ENCODE assay signal across 9 cellular contexts in the genomic region with DNA sequence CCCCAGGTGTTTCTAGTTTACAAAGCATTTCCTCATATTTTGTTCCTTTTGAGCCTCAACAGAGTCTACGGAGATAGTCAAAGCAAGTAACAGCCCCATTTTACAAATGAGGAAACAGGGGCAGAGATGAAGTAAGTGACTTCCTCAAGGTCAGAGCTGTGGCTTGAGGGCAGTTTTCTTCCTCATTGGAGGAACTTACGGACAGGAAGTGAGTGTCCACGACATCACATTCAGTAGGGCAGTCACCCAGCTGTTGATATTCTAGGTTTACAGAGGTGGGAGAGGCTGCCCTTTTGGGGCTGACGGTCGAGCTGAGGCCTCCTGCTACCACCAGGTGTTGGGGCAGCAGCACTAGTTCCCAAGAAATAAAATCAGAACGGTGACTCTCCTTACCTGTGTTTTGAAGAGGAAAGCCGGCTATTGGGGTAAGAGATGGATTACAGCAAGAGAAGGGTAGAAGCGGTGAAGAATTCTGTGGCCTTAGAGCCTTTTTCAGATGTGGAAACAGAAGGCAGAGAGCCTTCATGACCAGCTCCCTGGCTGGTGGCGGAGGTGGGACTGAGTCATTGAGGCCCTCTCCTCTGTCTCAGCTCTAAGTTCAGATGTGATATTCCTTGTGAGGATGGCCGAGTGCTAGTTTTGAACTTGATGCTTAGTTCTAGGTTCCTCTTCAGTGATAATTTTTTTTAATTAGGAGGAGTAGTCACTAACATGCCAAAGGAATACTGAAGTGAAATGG. TPM values are rescaled to one million over a fixed set of nuclear protein-coding genes. Genes with fewer than 3 reads are reported as not detected.
A peak's percentile ranks its signal among the peaks of the same experiment; 100 is the strongest.
DNase-seq lines count a peak whose midpoint lies in the region; ATAC-seq and TF ChIP-seq lines count a peak whose summit lies in the region.
"Had no signal": no experiment of that assay in that cellular context is flagged by ENCODE, and none has a peak within 500 bp of the region (broad histone marks: within the 10 kb centered on the region; RNA-seq: fewer than 3 reads in every experiment).

No MANE protein-coding gene starts in this region.

- H4K8ac ChIP-seq in mesenchymal stem cell (ENCODE audit: low read length) = no peak overlapping the region

- no peak for ATAC-seq in HG02938 (IDR thresholded peaks at IDR 0.05; ENCODE audit: unreplicated experiment)

- no peak overlapping the region for H3K4me3 ChIP-seq in NB4 (ENCODE audit: low read depth, low read length)
- H3K4me3 ChIP-seq in skeletal muscle tissue (ENCODE audit: low read length in 3 of 3) = no peak overlapping the region
- no peak overlapping the region for H3K4me3 ChIP-seq in mesenchymal stem cell (ENCODE audit: insufficient read depth in 1 of 2, low read depth in 1 of 2, low read length in 2 of 2)
- H3K4me3 ChIP-seq in effector memory CD4-positive, alpha-beta T cell (ENCODE audit: insufficient read depth, low read depth, low read length, poor library complexity, severe bottlenecking) = no peak overlapping the region
- H3K4me3 ChIP-seq: cardiac muscle cell had no signal

- H2AFZ ChIP-seq in mesenchymal stem cell (ENCODE audit: low read depth, low read length) = no peak overlapping the region

- H2AK5ac ChIP-seq in mesenchymal stem cell (ENCODE audit: low read length, severe bottlenecking) = no peak overlapping the region

- no peak overlapping the region for H3K23ac ChIP-seq in mesenchymal stem cell (ENCODE audit: low read length in 2 of 2)

- H2BK12ac ChIP-seq in mesenchymal stem cell (ENCODE audit: low read length in 2 of 2) = peak overlapping the region in 1 of 2 experiments; percentile 21

- WGBS in mesenchymal stem cell = 83% methylated on average over 10 of the region's 10 CpGs

- peaks cover 55 to 60% (median 56%) of the 10 kb centered on the region in 3 donors for H3K4me1 ChIP-seq in skeletal muscle tissue (ENCODE audit: control insufficient read depth in 3 of 3, insufficient read depth in 3 of 3, low read length in 3 of 3)
- peaks cover 14% of the 10 kb centered on the region for H3K4me1 ChIP-seq in mesenchymal stem cell (ENCODE audit: control insufficient read depth, insufficient read depth, low read depth, low read length)
- H3K4me1 ChIP-seq in effector memory CD4-positive, alpha-beta T cell (ENCODE audit: control insufficient read depth, insufficient read depth, low read length, poor library complexity, severe bottlenecking) = peaks cover 25% of the 10 kb centered on the region

- peaks cover 7% of the 10 kb centered on the region for H3K27me3 Mint-ChIP-seq in endothelial cell (ENCODE audit: unreplicated experiment)

- H3K4me3 Mint-ChIP-seq in endothelial cell (ENCODE audit: unreplicated experiment) = peak overlapping the region; percentile 64

- peak overlapping the region; percentile 14 for H3K27ac ChIP-seq in skeletal muscle tissue (ENCODE audit: low read depth, low read length)
- no peak overlapping the region for H3K27ac ChIP-seq in mesenchymal stem cell (ENCODE audit: low read length, poor library complexity, severe bottlenecking)
- H3K27ac ChIP-seq in effector memory CD4-positive, alpha-beta T cell (ENCODE audit: insufficient read depth, low read length, poor library complexity, severe bottlenecking) = no peak overlapping the region
- H3K27ac ChIP-seq: cardiac muscle cell had no signal

- no peak overlapping the region for H2BK5ac ChIP-seq in mesenchymal stem cell (ENCODE audit: low read depth, low read length, poor library complexity, severe bottlenecking)

- H3K27me3 ChIP-seq in skeletal muscle tissue (ENCODE audit: control insufficient read depth in 3 of 3, insufficient read depth in 3 of 3, low read length in 3 of 3) = no peaks in the 10 kb centered on the region
- H3K27me3 ChIP-seq in mesenchymal stem cell (ENCODE audit: control insufficient read depth in 1 of 2, insufficient read depth in 1 of 2, low read length in 2 of 2) = no peaks in the 10 kb centered on the region
- no peaks in the 10 kb centered on the region for H3K27me3 ChIP-seq in effector memory CD4-positive, alpha-beta T cell (replicated peaks; ENCODE audit: control insufficient read depth, insufficient read depth, low read length, poor library complexity, severe bottlenecking)
- H3K27me3 ChIP-seq: cardiac muscle cell had no signal

- H3K9ac ChIP-seq in skeletal muscle tissue (ENCODE audit: low read depth in 1 of 3, low read length in 3 of 3) = no peak overlapping the region
- no peak overlapping the region for H3K9ac ChIP-seq in mesenchymal stem cell (ENCODE audit: low read length)

- peak overlapping the region in 1 of 2 experiments; percentile 37 for H3K18ac ChIP-seq in mesenchymal stem cell (ENCODE audit: low read depth in 1 of 2, low read length in 2 of 2)

- peaks cover 89% of the 10 kb centered on the region for H3K4me1 Mint-ChIP-seq in endothelial cell (ENCODE audit: unreplicated experiment)

- TF ChIP-seq CTCF in NB4 (IDR thresholded peaks at IDR 0.05; ENCODE audit: low read depth, low read length) = no peak
- no peak for TF ChIP-seq CTCF in endothelial cell (IDR thresholded peaks at IDR 0.05; ENCODE audit: unreplicated experiment)

- no peak overlapping the region for H2BK15ac ChIP-seq in mesenchymal stem cell (ENCODE audit: low read depth, poor library complexity, severe bottlenecking)

- no peaks in the 10 kb centered on the region for H3K9me3 Mint-ChIP-seq in endothelial cell (ENCODE audit: unreplicated experiment)

- TF ChIP-seq POLR2A in GM19099 (IDR thresholded peaks at IDR 0.05; ENCODE audit: extremely low read depth, insufficient read length, low read depth) (peak; percentile 9), NB4 (IDR thresholded peaks at IDR 0.05; ENCODE audit: extremely low read depth, insufficient read length) (no peak)

- peak overlapping the region in 1 of 2 experiments; percentile 57 for H3K4ac ChIP-seq in mesenchymal stem cell (ENCODE audit: low read depth in 1 of 2, low read length in 2 of 2)

- H3K9me3 ChIP-seq in skeletal muscle tissue (ENCODE audit: control insufficient read depth in 3 of 3, low read length in 3 of 3) = no peaks in the 10 kb centered on the region
- H3K9me3 ChIP-seq in mesenchymal stem cell (ENCODE audit: control insufficient read depth, low read length) = no peaks in the 10 kb centered on the region
- no peaks in the 10 kb centered on the region for H3K9me3 ChIP-seq in effector memory CD4-positive, alpha-beta T cell (ENCODE audit: control insufficient read depth, low read length)

- H3K27ac Mint-ChIP-seq in endothelial cell (ENCODE audit: unreplicated experiment) = peak overlapping the region; percentile 95

- no peak overlapping the region for H2BK120ac ChIP-seq in mesenchymal stem cell (ENCODE audit: low read depth, low read length)

- H3K79me1 ChIP-seq in mesenchymal stem cell (replicated peaks; ENCODE audit: low read length, poor library complexity, severe bottlenecking) = peaks cover 42% of the 10 kb centered on the region

- peak; percentile 90 for DNase-seq in NB4 (ENCODE audit: low read depth)
- DNase-seq in endothelial cell (ENCODE audit: low spot score) = no peak
- no peak for DNase-seq in mesenchymal stem cell
- DNase-seq in effector memory CD4-positive, alpha-beta T cell = no peak
- no peak for DNase-seq in inferior parietal cortex (ENCODE audit: extremely low spot score)

- no peak overlapping the region for H4K91ac ChIP-seq in mesenchymal stem cell (ENCODE audit: low read length)

- H3K36me3 ChIP-seq in skeletal muscle tissue (ENCODE audit: control insufficient read depth in 3 of 3, insufficient read depth in 3 of 3, low read length in 3 of 3) (no peaks in the 10 kb centered on the region), mesenchymal stem cell (ENCODE audit: control insufficient read depth in 1 of 2, insufficient read depth in 2 of 2, low read depth in 1 of 2, low read length in 2 of 2) (no peaks in the 10 kb centered on the region)
- no peaks in the 10 kb centered on the region for H3K36me3 ChIP-seq in effector memory CD4-positive, alpha-beta T cell (ENCODE audit: control insufficient read depth, insufficient read depth, low read length)
- H3K36me3 ChIP-seq: cardiac muscle cell had no signal

- no peak overlapping the region for H3K4me2 ChIP-seq in mesenchymal stem cell (ENCODE audit: low read length, poor library complexity, severe bottlenecking)

- H3K36me3 Mint-ChIP-seq in endothelial cell (ENCODE audit: low read depth, unreplicated experiment) = peaks cover 16% of the 10 kb centered on the region

- peak overlapping the region in 1 of 2 experiments; percentile 35 for H3K14ac ChIP-seq in mesenchymal stem cell (ENCODE audit: low read length in 2 of 2)

RNA-seq across cellular contexts. Expression of gene SUSD6, which starts 41.7 kb away (rescaled TPM):
- total RNA-seq in endothelial cell (ENCODE audit: unreplicated experiment) = 71.5 TPM
- 10.4 TPM for total RNA-seq in skeletal muscle tissue
- 8.9 TPM for polyA plus RNA-seq in mesenchymal stem cell (2013, experiment 1 of 2)
- 9.1 TPM for polyA plus RNA-seq in mesenchymal stem cell (2013, experiment 2 of 2)
